In the genomic region with DNA sequence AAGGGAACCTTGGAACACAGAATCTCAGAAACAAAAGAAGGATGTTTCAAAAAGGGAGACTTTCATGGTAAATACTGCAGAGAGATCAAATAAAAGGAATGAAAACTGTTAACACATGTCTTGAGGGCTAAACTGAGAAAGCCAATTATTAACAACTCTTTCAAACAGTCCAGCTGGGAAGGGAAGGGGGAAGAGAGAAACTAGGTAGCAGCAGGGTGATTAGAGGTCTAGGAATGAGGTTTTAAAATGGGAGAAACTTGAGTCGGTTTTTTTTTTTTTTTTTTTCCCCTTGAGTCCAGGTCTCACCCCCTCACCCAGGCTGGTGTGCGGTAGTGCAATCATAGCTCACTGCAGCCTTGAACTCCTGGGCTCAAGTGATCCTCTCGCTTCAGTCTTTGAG, we compare ENCODE assay signal across 27 cellular contexts.
"Had no signal": no experiment of that assay in that cellular context is flagged by ENCODE, and none has a peak within 500 bp of the region (broad histone marks: within the 10 kb centered on the region; RNA-seq: fewer than 3 reads in every experiment).

No MANE protein-coding gene starts in this region.

- DNase-seq: activated CD4-positive, alpha-beta T cell treated with anti-CD3 and anti-CD28 coated beads for 48 hours; activated CD4-positive, alpha-beta T cell treated with anti-CD3 and anti-CD28 coated beads, Interleukin-2, amount 50 U/mL, for 48 hours; activated CD8-positive, alpha-beta memory T cell treated with anti-CD3 and anti-CD28 coated beads for 24 hours; activated effector memory CD4-positive, alpha-beta T cell treated with Interleukin-2 at 50 U/mL for 16 hours; activated naive CD4-positive, alpha-beta T cell treated with Interleukin-2 at 50 U/mL for 16 hours; anterior cingulate cortex; body of pancreas; cerebellar nuclear complex; colonic mucosa; effector CD8-positive, alpha-beta T cell; erythroblast; gastrocnemius medialis; islet precursor cell; left cardiac atrium; mammary epithelial cell; naive B cell; nucleus accumbens; psoas muscle; stimulated activated CD4-positive, alpha-beta T cell treated with anti-CD3 and anti-CD28 coated beads, Interleukin-1b, Interleukin-23, amount 100 ng/mL, for 48 hours; stimulated activated naive CD4-positive, alpha-beta T cell had no signal

- H3K27ac ChIP-seq: body of pancreas, cardiac muscle cell, colonic mucosa, hepatocyte, parathyroid adenoma, right atrium auricular region, tibial nerve had no signal

- ATAC-seq: activated CD4-positive, CD25-positive, alpha-beta regulatory T cell treated with anti-CD3 and anti-CD28 coated beads, Interleukin-2, amount 50 U/mL, for 24 hours; body of pancreas; gastrocnemius medialis; left cardiac atrium; psoas muscle had no signal

- H3K9ac ChIP-seq: parathyroid adenoma had no signal

- H3K9me3 ChIP-seq: body of pancreas, colonic mucosa, gastrocnemius medialis, psoas muscle, tibial nerve had no signal

- H3K36me3 ChIP-seq: cardiac muscle cell, colonic mucosa, gastrocnemius medialis, right atrium auricular region, tibial nerve had no signal

- H3K4me3 ChIP-seq: body of pancreas, cardiac muscle cell, colonic mucosa, gastrocnemius medialis, hepatocyte, psoas muscle, right atrium auricular region, smooth muscle cell, tibial nerve had no signal
